ENCODE assay signal across 15 cellular contexts in the genomic region with DNA sequence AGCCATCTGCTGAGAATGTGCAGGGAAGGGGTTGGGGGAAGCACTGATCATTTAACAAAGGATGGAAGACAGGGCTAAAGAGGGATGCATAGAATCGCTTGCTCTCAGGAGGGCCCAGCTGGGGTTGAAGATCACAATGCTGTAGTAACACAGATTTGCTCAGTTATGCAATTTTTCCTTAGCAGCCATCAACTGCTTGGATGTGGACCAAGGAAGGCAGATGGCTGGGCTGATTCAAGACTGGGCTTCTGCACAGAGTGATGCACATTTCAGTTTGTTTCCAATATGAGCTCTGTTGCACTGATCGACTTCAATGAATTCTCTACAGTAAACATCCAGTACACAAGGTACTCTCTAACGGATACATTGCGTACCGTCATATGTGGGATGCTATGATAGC.
DNase-seq lines count a peak whose midpoint lies in the region; ATAC-seq, FAIRE-seq and TF ChIP-seq lines count a peak whose summit lies in the region.
"Had no signal": no experiment of that assay in that cellular context is flagged by ENCODE, and none has a peak within 500 bp of the region (broad histone marks: within the 10 kb centered on the region; RNA-seq: fewer than 3 reads in every experiment).

No MANE protein-coding gene starts in this region.

- H3K36me3 Mint-ChIP-seq in glutamatergic neuron (ENCODE audit: unreplicated experiment) = no peaks in the 10 kb centered on the region
- H3K36me3 Mint-ChIP-seq: memory B cell, WTC11 had no signal

- no peaks in the 10 kb centered on the region for H3K27me3 Mint-ChIP-seq in glutamatergic neuron (ENCODE audit: unreplicated experiment)
- H3K27me3 Mint-ChIP-seq: memory B cell had no signal

- H3K9me3 ChIP-seq in testis = no peaks in the 10 kb centered on the region
- no peaks in the 10 kb centered on the region for H3K9me3 ChIP-seq in stomach
- H3K9me3 ChIP-seq: esophagus squamous epithelium, tibial nerve had no signal

- no peak overlapping the region for H3K4me3 Mint-ChIP-seq in glutamatergic neuron (ENCODE audit: unreplicated experiment)
- H3K4me3 Mint-ChIP-seq: memory B cell, WTC11 had no signal

- H3K4me3 ChIP-seq in testis (no peak overlapping the region), stomach (no peak overlapping the region)
- H3K4me3 ChIP-seq: esophagus squamous epithelium, tibial nerve had no signal

- peaks cover 1% of the 10 kb centered on the region for H3K9me3 Mint-ChIP-seq in glutamatergic neuron (ENCODE audit: unreplicated experiment)
- H3K9me3 Mint-ChIP-seq: activated T-cell treated with anti-CD3 and anti-CD28 coated beads, Interleukin-2, amount 50 U/mL, for 72 hours; memory B cell; WTC11 had no signal

- no peak for TF ChIP-seq POLR2A in testis (IDR thresholded peaks at IDR 0.05)
- no peak for TF ChIP-seq POLR2A in stomach (IDR thresholded peaks at IDR 0.05)

- DNase-seq in Right ventricle myocardium inferior (ENCODE audit: missing footprints) (no peak), Right ventricle myocardium superior (no peak), anterior cingulate cortex (lab: John Stamatoyannopoulos, UW) (peak in 38 of 58 donors; percentile 0 to 61 (median 20)), testis (peak; percentile 16), stomach (no peak), NCI-H1436 treated with DMSO at 0.1 percent for 48 hours (lab: John Stamatoyannopoulos, UW) (no peak), glutamatergic neuron (no peak)
- DNase-seq: activated T-cell treated with anti-CD3 and anti-CD28 coated beads, Interleukin-2, amount 50 U/mL, for 72 hours; esophagus squamous epithelium; SHP77 treated with DMSO at 0.1 percent for 48 hours had no signal

- H3K27ac ChIP-seq in testis (no peak overlapping the region), stomach (no peak overlapping the region)
- H3K27ac ChIP-seq: esophagus squamous epithelium, tibial nerve had no signal

- TF ChIP-seq EP300 in stomach (IDR thresholded peaks at IDR 0.05) = no peak

- WGBS in testis, 2 donors = 64% methylated on average over 4 to 5 of the region's 5 CpGs
- 49 to 77% (median 76%) methylated on average over 5 of the region's 5 CpGs for WGBS in stomach, 5 donors

- H3K27me3 ChIP-seq in testis (no peaks in the 10 kb centered on the region), stomach (no peaks in the 10 kb centered on the region)
- H3K27me3 ChIP-seq: esophagus squamous epithelium, tibial nerve had no signal

- TF ChIP-seq CTCF in testis (IDR thresholded peaks at IDR 0.05) = no peak
- TF ChIP-seq CTCF in stomach (IDR thresholded peaks at IDR 0.05) = no peak
- TF ChIP-seq CTCF in glutamatergic neuron (IDR thresholded peaks at IDR 0.05; ENCODE audit: partially characterized antibody, unreplicated experiment) = no peak

- H3K36me3 ChIP-seq in testis (ENCODE audit: low read depth, missing control alignments) (no peaks in the 10 kb centered on the region), stomach (no peaks in the 10 kb centered on the region)
- H3K36me3 ChIP-seq: esophagus squamous epithelium, tibial nerve had no signal

- intact Hi-C loops in Right ventricle myocardium inferior (cut with DNase I) = no loop called here
- intact Hi-C loops in Right ventricle myocardium superior (cut with DNase I) = no loop called here
- intact Hi-C loops in testis (cut with DNase I; ENCODE audit: low total_unique reads) = no loop called here
- intact Hi-C loops in stomach (cut with DNase I; ENCODE audit: low total_unique reads) = no loop called here

- ATAC-seq in Right ventricle myocardium inferior = peak; percentile 44
- no peak for ATAC-seq in Right ventricle myocardium superior (ENCODE audit: poor library complexity)
- ATAC-seq: WTC11 had no signal

- H3K27ac Mint-ChIP-seq in glutamatergic neuron (ENCODE audit: unreplicated experiment) = no peak overlapping the region
- H3K27ac Mint-ChIP-seq: activated T-cell treated with anti-CD3 and anti-CD28 coated beads, Interleukin-2, amount 50 U/mL, for 72 hours; memory B cell; WTC11 had no signal

- peak; percentile 49 for FAIRE-seq in islet of Langerhans (lab: Jason Lieb, UNC)
- FAIRE-seq: bronchial epithelial cell had no signal

- H3K4me1 ChIP-seq in testis = peaks cover 4% of the 10 kb centered on the region
- H3K4me1 ChIP-seq in stomach = peaks cover 0 to 33% (median 20%) of the 10 kb centered on the region in 4 donors

- H3K4me1 Mint-ChIP-seq in glutamatergic neuron (ENCODE audit: low read depth, unreplicated experiment) = peaks cover 14% of the 10 kb centered on the region

Comparison
In these comparisons a context has a peak if more than half of its experiments do, and no peak if none do; other contexts are left out.
1. DNase-seq: peak in anterior cingulate cortex (38 of 58) and testis (single experiment); none in Right ventricle myocardium inferior (single experiment), Right ventricle myocardium superior (single experiment), stomach (single experiment), NCI-H1436 treated with DMSO at 0.1 percent for 48 hours (single experiment) and glutamatergic neuron (single experiment).